In the genomic region with DNA sequence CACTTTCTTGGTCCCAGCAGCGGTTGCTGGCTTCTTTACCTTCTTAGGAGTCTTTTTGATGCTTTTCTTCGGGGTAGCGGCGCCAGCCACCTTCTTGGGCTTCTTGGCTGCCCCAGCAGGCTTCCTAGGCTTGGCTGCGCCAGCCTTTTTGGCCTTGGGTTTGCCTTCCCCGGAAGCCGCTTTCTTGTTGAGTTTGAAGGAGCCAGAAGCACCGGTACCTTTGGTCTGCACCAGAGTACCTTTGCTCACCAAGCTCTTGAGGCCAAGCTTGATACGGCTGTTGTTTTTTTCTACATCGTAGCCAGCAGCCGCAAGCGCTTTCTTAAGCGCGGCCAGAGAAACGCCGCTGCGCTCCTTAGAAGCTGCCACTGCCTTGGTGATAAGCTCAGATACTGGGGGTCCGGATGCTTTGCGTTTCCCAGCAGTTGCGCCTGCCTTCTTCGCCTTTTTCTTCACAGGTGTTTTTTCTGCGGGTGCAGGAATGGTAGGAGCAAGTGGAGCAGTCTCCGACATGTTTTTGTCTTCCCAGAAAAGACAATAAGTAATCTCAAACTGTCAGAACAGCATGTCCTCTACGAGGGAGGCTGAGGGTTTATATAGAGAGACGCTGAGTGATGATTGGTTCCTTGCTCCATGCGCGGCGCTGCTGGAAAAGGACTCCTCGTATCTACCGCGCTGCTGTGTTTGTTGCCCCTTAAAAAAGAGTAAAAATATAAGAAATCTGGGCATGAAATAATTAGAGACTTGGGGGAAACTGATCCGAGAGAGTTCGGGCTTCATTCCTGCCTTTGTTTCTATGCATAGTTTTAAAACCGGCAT, we compare ENCODE assay signal across 8 cellular contexts.
DNase-seq lines count a peak whose midpoint lies in the region; ATAC-seq and TF ChIP-seq lines count a peak whose summit lies in the region.

No MANE protein-coding gene starts in this region.

- TF ChIP-seq CTCF in fibroblast of lung (conservative IDR thresholded peaks at IDR 0.05 in 1 of 2, IDR thresholded peaks at IDR 0.05 in 1 of 2; ENCODE audit: low read depth in 1 of 2, low read length in 2 of 2), result no peak
- TF ChIP-seq CTCF in neural cell (IDR thresholded peaks at IDR 0.05; ENCODE audit: poor library complexity, severe bottlenecking), result no peak
- TF ChIP-seq CTCF in transverse colon (IDR thresholded peaks at IDR 0.05), result no peak

- TF ChIP-seq RAD21 in neural cell (conservative IDR thresholded peaks at IDR 0.05), result peak; percentile 31

- intact Hi-C loops in transverse colon (cut with DNase I; ENCODE audit: low total_unique reads), result loop anchor here (5.0 kb wide), 1 partner anchor 48 kb away; no protein-coding TSS in a partner anchor

- no peaks in the 10 kb centered on the region for H3K9me3 ChIP-seq in fibroblast of lung (ENCODE audit: control insufficient read depth, insufficient read depth, low read depth, low read length)
- H3K9me3 ChIP-seq in neural cell (ENCODE audit: low read length), result no peaks in the 10 kb centered on the region
- H3K9me3 ChIP-seq in transverse colon, result no peaks in the 10 kb centered on the region

- peak overlapping the region; percentile 97 for H3K4me2 ChIP-seq in fibroblast of lung (ENCODE audit: extremely low read depth, insufficient read depth, low read length)
- peak overlapping the region; percentile 79 for H3K4me2 ChIP-seq in neural cell (ENCODE audit: low read length)

- H3K27me3 Mint-ChIP-seq in activated T-cell treated with anti-CD3 and anti-CD28 coated beads, Interleukin-2, amount 50 U/mL, for 24 hours, result no peaks in the 10 kb centered on the region

- H3K9me3 Mint-ChIP-seq in activated T-cell treated with anti-CD3 and anti-CD28 coated beads, Interleukin-2, amount 50 U/mL, for 24 hours, result no peaks in the 10 kb centered on the region

- H3K36me3 ChIP-seq in fibroblast of lung (ENCODE audit: control insufficient read depth, insufficient read depth, low read length), result no peaks in the 10 kb centered on the region
- no peaks in the 10 kb centered on the region for H3K36me3 ChIP-seq in neural cell (ENCODE audit: insufficient read depth, low read length)
- H3K36me3 ChIP-seq in transverse colon, result no peaks in the 10 kb centered on the region

- no peak for TF ChIP-seq EP300 in neural cell (conservative IDR thresholded peaks at IDR 0.05; ENCODE audit: poor library complexity, severe bottlenecking)
- peak; percentile 72 for TF ChIP-seq EP300 in transverse colon (IDR thresholded peaks at IDR 0.05; ENCODE audit: low read depth)

- no peaks in the 10 kb centered on the region for H4K20me1 ChIP-seq in fibroblast of lung (ENCODE audit: control insufficient read depth, extremely low read depth, insufficient read depth, low read length)
- H4K20me1 ChIP-seq in neural cell (ENCODE audit: insufficient read depth), result no peaks in the 10 kb centered on the region

- H3K4me3 ChIP-seq in fibroblast of lung (replicated peaks in 1 of 4; ENCODE audit: control extremely low read depth in 1 of 4, insufficient read depth in 1 of 4, low read depth in 3 of 4, low read length in 4 of 4) (peak overlapping the region; percentile 50 to 83 (median 60)), neural cell (ENCODE audit: low read length) (peak overlapping the region; percentile 76), transverse colon (peak overlapping the region; percentile 27 to 79 (median 61))

- H3K4me1 ChIP-seq in fibroblast of lung (ENCODE audit: control insufficient read depth, extremely low read depth, insufficient read depth, low read length) (no peaks in the 10 kb centered on the region), transverse colon (peaks cover 0 to 28% (median 10%) of the 10 kb centered on the region in 4 donors)

- H3K27me3 ChIP-seq in fibroblast of lung (ENCODE audit: control insufficient read depth, insufficient read depth, low read length), result no peaks in the 10 kb centered on the region
- peaks cover 3% of the 10 kb centered on the region for H3K27me3 ChIP-seq in neural cell (ENCODE audit: insufficient read depth, low read depth, low read length)
- peaks cover 23% of the 10 kb centered on the region for H3K27me3 ChIP-seq in transverse colon

- in situ Hi-C loops in transverse colon (cut with MboI; ENCODE audit: low pct_ligation_motif_present in 1 of 4, low pct_unique_long_range_greater_than_20kb in 1 of 4, low sequenced_read_pairs in 3 of 4), result loop anchor here in 1 of 4 donors (25.0 kb wide), 1 partner anchor 903 kb away; a partner anchor contains a TSS

- peak; percentile 99 for TF ChIP-seq POLR2A in transverse colon (IDR thresholded peaks at IDR 0.05)

- H3K36me3 Mint-ChIP-seq in activated T-cell treated with anti-CD3 and anti-CD28 coated beads, Interleukin-2, amount 50 U/mL, for 24 hours (ENCODE audit: low read depth), result peaks cover 2% of the 10 kb centered on the region

- DNase-seq in Ammon's horn (ENCODE audit: low spot score) (peak; percentile 73), NK-92 (lab: John Stamatoyannopoulos, UW; ENCODE audit: unreplicated experiment) (peak; percentile 7), fibroblast of lung (ENCODE audit: low read depth in 2 of 2) (peak; percentile 82 to 95), transverse colon (peak; percentile 82)
- peak; percentile 81 for DNase-seq in activated T-cell treated with anti-CD3 and anti-CD28 coated beads, Interleukin-2, amount 50 U/mL, for 24 hours

- ATAC-seq in GM18909 (IDR thresholded peaks at IDR 0.05; ENCODE audit: poor library complexity, unreplicated experiment) (peak; percentile 55), HG03108 (IDR thresholded peaks at IDR 0.05; ENCODE audit: unreplicated experiment) (peak; percentile 44)

- H3K4me1 Mint-ChIP-seq in activated T-cell treated with anti-CD3 and anti-CD28 coated beads, Interleukin-2, amount 50 U/mL, for 24 hours (ENCODE audit: low read depth), result peaks cover 34% of the 10 kb centered on the region

- H3K9ac ChIP-seq in fibroblast of lung (ENCODE audit: insufficient read depth, low read length) (peak overlapping the region; percentile 4), neural cell (ENCODE audit: low read length) (peak overlapping the region; percentile 51)

- H3F3A ChIP-seq in neural cell (ENCODE audit: insufficient read depth, low read length, poor library complexity, severe bottlenecking), result peaks cover 6% of the 10 kb centered on the region

- peak overlapping the region; percentile 82 for H3K4me3 Mint-ChIP-seq in activated T-cell treated with anti-CD3 and anti-CD28 coated beads, Interleukin-2, amount 50 U/mL, for 24 hours

- H3K27ac Mint-ChIP-seq in activated T-cell treated with anti-CD3 and anti-CD28 coated beads, Interleukin-2, amount 50 U/mL, for 24 hours, result peak overlapping the region; percentile 95

- 0 to 1% methylated on average over 17 to 34 of the region's 34 CpGs for WGBS in transverse colon (ENCODE audit: low coverage in 1 of 2), 2 donors

- H2AFZ ChIP-seq in fibroblast of lung (ENCODE audit: low read length), result peak overlapping the region; percentile 76
- peak overlapping the region; percentile 35 for H2AFZ ChIP-seq in neural cell (ENCODE audit: low read depth, low read length)

- H3K27ac ChIP-seq in fibroblast of lung (ENCODE audit: insufficient read depth, low read length) (peak overlapping the region; percentile 58), neural cell (ENCODE audit: low read length) (peak overlapping the region; percentile 47), transverse colon (peak overlapping the region; percentile 87 to 96 (median 93))

- H3K9me2 ChIP-seq in neural cell (ENCODE audit: insufficient read depth, low read length), result no peaks in the 10 kb centered on the region

- H3K79me2 ChIP-seq in fibroblast of lung (ENCODE audit: control insufficient read depth, insufficient read depth, low read length), result no peaks in the 10 kb centered on the region
- no peaks in the 10 kb centered on the region for H3K79me2 ChIP-seq in neural cell (replicated peaks; ENCODE audit: insufficient read depth, low read length)

TF ChIP-seq in neural cell, 6 proteins besides CTCF, POLR2A, EP300 and RAD21:
- TF ChIP-seq SMC3 (conservative IDR thresholded peaks at IDR 0.05; ENCODE audit: poor library complexity), result no peak
- peak; percentile 82 for TF ChIP-seq MXI1 (conservative IDR thresholded peaks at IDR 0.05; ENCODE audit: poor library complexity, severe bottlenecking)
- TF ChIP-seq EZH2 (IDR thresholded peaks at IDR 0.05; ENCODE audit: borderline replicate concordance, insufficient read depth, low read length, poor library complexity, severe bottlenecking), result no peak
- TF ChIP-seq POLR2AphosphoS5 (IDR thresholded peaks at IDR 0.05), result peak; percentile 69
- TF ChIP-seq TAF1 (IDR thresholded peaks at IDR 0.05; ENCODE audit: low read depth), result peak; percentile 38
TF ChIP-seq in neural cell: peak in this region for 3.

Comparison
In these comparisons a context has a peak if more than half of its experiments do, and no peak if none do; other contexts are left out.
1. Peak in every context shown above with its lines: DNase-seq, ATAC-seq, H3K4me3 ChIP-seq and H3K27ac ChIP-seq.
2. DNase-seq: peak in every context shown above with its lines; median percentile 88 in fibroblast of lung; 82 in transverse colon; 81 in activated T-cell treated with anti-CD3 and anti-CD28 coated beads, Interleukin-2, amount 50 U/mL, for 24 hours; 73 in Ammon's horn; 7 in NK-92.